Comparison of ENCODE assay signal across 9 cellular contexts in the genomic region with DNA sequence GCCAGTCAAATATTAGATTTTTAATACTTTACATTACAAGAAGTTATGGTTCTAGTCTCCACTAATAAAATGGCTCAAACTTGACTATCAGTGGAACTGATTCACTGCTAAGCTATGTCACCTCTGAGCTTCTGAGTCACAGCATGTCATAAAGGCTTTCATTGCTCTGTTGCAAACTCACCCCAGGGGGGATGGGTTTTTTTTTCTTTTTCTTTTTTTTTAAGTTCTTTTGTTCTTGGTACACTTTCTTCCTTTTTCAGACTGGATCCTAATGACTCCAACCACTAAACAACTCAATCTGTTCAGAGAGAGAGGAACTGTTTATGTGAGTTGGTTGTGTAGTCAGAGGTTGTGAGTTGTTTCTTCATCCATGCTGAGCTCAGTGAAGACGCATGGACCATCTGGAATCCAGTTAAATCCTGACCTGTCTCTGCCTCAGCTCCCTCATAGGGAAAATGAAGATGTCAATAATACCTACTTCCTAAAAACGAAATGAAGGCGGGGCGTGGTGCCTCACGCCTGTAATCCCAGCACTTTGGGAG. TPM values are rescaled to one million over a fixed set of nuclear protein-coding genes. Genes with fewer than 3 reads are reported as not detected.
A peak's percentile ranks its signal among the peaks of the same experiment; 100 is the strongest.
DNase-seq lines count a peak whose midpoint lies in the region; ATAC-seq and TF ChIP-seq lines count a peak whose summit lies in the region.
"Had no signal": no experiment of that assay in that cellular context is flagged by ENCODE, and none has a peak within 500 bp of the region (broad histone marks: within the 10 kb centered on the region; RNA-seq: fewer than 3 reads in every experiment).

No MANE protein-coding gene starts in this region.

- H3K9me3 Mint-ChIP-seq in stimulated activated memory B cell treated with anti-CD40 and anti-IgM and Interleukin-4, amounts not matched to agents 10 μg/mL and 1 μg/mL and 100 μg/mL, for 72 hours, result no peaks in the 10 kb centered on the region
- H3K9me3 Mint-ChIP-seq: memory B cell had no signal

- H2AFZ ChIP-seq in PC-3 (ENCODE audit: low read length), result no peak overlapping the region
- no peak overlapping the region for H2AFZ ChIP-seq in fibroblast of lung (ENCODE audit: low read length)

- CTCF ChIA-PET in PC-3 (lab: Charles Lee), result interaction anchor here (2.1 kb wide), 1 partner anchor 11 kb away, joined by 7 read pairs; a partner anchor contains a TSS

- H3K36me3 Mint-ChIP-seq in stimulated activated memory B cell treated with anti-CD40 and anti-IgM and Interleukin-4, amounts not matched to agents 10 μg/mL and 1 μg/mL and 100 μg/mL, for 72 hours, result no peaks in the 10 kb centered on the region
- H3K36me3 Mint-ChIP-seq: memory B cell had no signal

- intact Hi-C loops in PC-3 (cut with micrococcal nuclease), result loop anchor here (1.0 to 2.0 kb wide), 2 partner anchors 11 to 34 kb away; a partner anchor contains a TSS
- intact Hi-C loops in psoas muscle (cut with DNase I), result no loop called here

- peaks cover 31% of the 10 kb centered on the region for H3F3A ChIP-seq in PC-3 (ENCODE audit: low read length, unreplicated experiment)

- DNase-seq in Daoy (ENCODE audit: low read depth) (peak; percentile 84), PC-3 (peak; percentile 94), fibroblast of lung (ENCODE audit: low read depth in 2 of 2) (peak; percentile 97), psoas muscle (no peak), NAMALWA (ENCODE audit: low spot score) (no peak), inferior parietal cortex (ENCODE audit: extremely low spot score) (no peak), NCI-H345 (lab: John Stamatoyannopoulos, UW) (no peak)

- H3K4me3 Mint-ChIP-seq in stimulated activated memory B cell treated with anti-CD40 and anti-IgM and Interleukin-4, amounts not matched to agents 10 μg/mL and 1 μg/mL and 100 μg/mL, for 72 hours, result no peak overlapping the region
- H3K4me3 Mint-ChIP-seq: memory B cell had no signal

- H3K27me3 ChIP-seq in PC-3 (ENCODE audit: low read length) (no peaks in the 10 kb centered on the region), fibroblast of lung (ENCODE audit: control insufficient read depth, insufficient read depth, low read length) (no peaks in the 10 kb centered on the region), psoas muscle (ENCODE audit: insufficient read depth in 3 of 3, low read length in 2 of 3) (no peaks in the 10 kb centered on the region)

- H3K9me3 ChIP-seq in PC-3 (ENCODE audit: low read length) (no peaks in the 10 kb centered on the region), fibroblast of lung (ENCODE audit: control insufficient read depth, insufficient read depth, low read depth, low read length) (no peaks in the 10 kb centered on the region), psoas muscle (no peaks in the 10 kb centered on the region)

- peak overlapping the region; percentile 99 for H3K27ac ChIP-seq in PC-3 (ENCODE audit: low read length)
- peak overlapping the region; percentile 93 for H3K27ac ChIP-seq in fibroblast of lung (ENCODE audit: insufficient read depth, low read length)
- H3K27ac ChIP-seq in psoas muscle, result peak overlapping the region; percentile 44

- H3K9ac ChIP-seq in PC-3 (ENCODE audit: low read length), result peak overlapping the region; percentile 57
- H3K9ac ChIP-seq in fibroblast of lung (ENCODE audit: insufficient read depth, low read length), result peak overlapping the region; percentile 25

- H3K27ac Mint-ChIP-seq in stimulated activated memory B cell treated with anti-CD40 and anti-IgM and Interleukin-4, amounts not matched to agents 10 μg/mL and 1 μg/mL and 100 μg/mL, for 72 hours, result no peak overlapping the region
- H3K27ac Mint-ChIP-seq: memory B cell had no signal

- H3K36me3 ChIP-seq in PC-3 (ENCODE audit: low read depth, low read length) (peaks cover 49% of the 10 kb centered on the region), fibroblast of lung (ENCODE audit: control insufficient read depth, insufficient read depth, low read length) (peaks cover 10% of the 10 kb centered on the region), psoas muscle (ENCODE audit: insufficient read depth in 1 of 2, low read depth in 1 of 2) (no peaks in the 10 kb centered on the region)

- no peak overlapping the region for H3K4me3 ChIP-seq in PC-3 (ENCODE audit: low read length)
- H3K4me3 ChIP-seq in fibroblast of lung (replicated peaks in 1 of 4; ENCODE audit: control extremely low read depth in 1 of 4, insufficient read depth in 1 of 4, low read depth in 3 of 4, low read length in 4 of 4), result no peak overlapping the region
- no peak overlapping the region for H3K4me3 ChIP-seq in psoas muscle

- BruUV-seq in PC-3 (replicated peaks; lab: Mats Ljungman, UMichigan), result TSS peak; percentile 44

- H3K4me2 ChIP-seq in PC-3 (ENCODE audit: low read length) (peak overlapping the region; percentile 41), fibroblast of lung (ENCODE audit: extremely low read depth, insufficient read depth, low read length) (no peak overlapping the region)

- H4K20me1 ChIP-seq in PC-3 (ENCODE audit: low read length), result no peaks in the 10 kb centered on the region
- no peaks in the 10 kb centered on the region for H4K20me1 ChIP-seq in fibroblast of lung (ENCODE audit: control insufficient read depth, extremely low read depth, insufficient read depth, low read length)

- H3K4me1 ChIP-seq in PC-3 (ENCODE audit: insufficient read depth, low read length), result peaks cover 89% of the 10 kb centered on the region
- H3K4me1 ChIP-seq in fibroblast of lung (ENCODE audit: control insufficient read depth, extremely low read depth, insufficient read depth, low read length), result peaks cover 72% of the 10 kb centered on the region
- H3K4me1 ChIP-seq in psoas muscle, result peaks cover 11% of the 10 kb centered on the region

- H3K4me1 Mint-ChIP-seq in stimulated activated memory B cell treated with anti-CD40 and anti-IgM and Interleukin-4, amounts not matched to agents 10 μg/mL and 1 μg/mL and 100 μg/mL, for 72 hours, result no peaks in the 10 kb centered on the region
- H3K4me1 Mint-ChIP-seq: memory B cell had no signal

- H3K9me2 ChIP-seq in PC-3 (replicated peaks; ENCODE audit: low read length), result no peaks in the 10 kb centered on the region

- H3K27me3 Mint-ChIP-seq in stimulated activated memory B cell treated with anti-CD40 and anti-IgM and Interleukin-4, amounts not matched to agents 10 μg/mL and 1 μg/mL and 100 μg/mL, for 72 hours, result no peaks in the 10 kb centered on the region
- H3K27me3 Mint-ChIP-seq: memory B cell had no signal

- POLR2A ChIA-PET in PC-3 (lab: Charles Lee; ENCODE audit: unreplicated experiment), result interaction anchor here (0.5 to 1.8 kb wide), 9 partner anchors 7 to 898 kb away, joined by 3 to 37 read pairs (median 4); a partner anchor contains a TSS

- ATAC-seq in PC-3 (peak; percentile 44), psoas muscle (peak; percentile 44 to 72 (median 64))
- no peak for ATAC-seq in stimulated activated memory B cell treated with anti-CD40 and anti-IgM and Interleukin-4, amounts not matched to agents 10 μg/mL and 1 μg/mL and 100 μg/mL, for 72 hours

- TF ChIP-seq CTCF in PC-3 (conservative IDR thresholded peaks at IDR 0.05; ENCODE audit: low read depth, low read length), result no peak
- no peak for TF ChIP-seq CTCF in fibroblast of lung (conservative IDR thresholded peaks at IDR 0.05 in 1 of 2, IDR thresholded peaks at IDR 0.05 in 1 of 2; ENCODE audit: low read depth in 1 of 2, low read length in 2 of 2)
- no peak for TF ChIP-seq CTCF in psoas muscle (IDR thresholded peaks at IDR 0.05)

- WGBS in psoas muscle, 3 donors, result 92 to 94% (median 94%) methylated on average over 5 of the region's 5 CpGs

- H3K79me2 ChIP-seq in PC-3 (ENCODE audit: low read length) (peaks cover 80% of the 10 kb centered on the region), fibroblast of lung (ENCODE audit: control insufficient read depth, insufficient read depth, low read length) (peaks cover 71% of the 10 kb centered on the region)

RNA-seq across cellular contexts. Expression of a gene that starts 11.0 kb away (rescaled TPM):
- total RNA-seq in Daoy (2014; rRNA removed; shearing (Covaris generic)), result 124 and 132 TPM in 2 replicates
- 174 and 189 TPM in 2 replicates for total RNA-seq in PC-3 (2014; rRNA removed)
- total RNA-seq in fibroblast of lung, result 161 and 298 TPM in 2 replicates
- 215 and 314 TPM in 2 replicates for polyA plus RNA-seq in fibroblast of lung
- polyA plus RNA-seq in fibroblast of lung (2012), result 184 and 340 TPM in 2 replicates
- polyA minus RNA-seq in fibroblast of lung (ENCODE audit: low replicate concordance), result 121 and 188 TPM in 2 replicates
- 1 to 10 TPM; 4.2 to 9.4 (median 5.8) TPM for total RNA-seq in psoas muscle
- 1 to 10 TPM in 2 of 3 donors, under 1 TPM in 1; 0.70 to 3.6 (median 2.1) TPM for polyA plus RNA-seq in psoas muscle

RNA-seq across cellular contexts. Expression of a gene that starts 25.2 kb away (rescaled TPM):
- 98.9 and 128 TPM in 2 replicates for total RNA-seq in Daoy (2014; rRNA removed; shearing (Covaris generic))
- total RNA-seq in PC-3 (2014; rRNA removed) (62.6 and 63.6 TPM in 2 replicates), fibroblast of lung (2.1 and 19.0 TPM in 2 replicates), psoas muscle (under 1 TPM in 2 of 4 donors, not detected in 2; 0.10 to 0.29 TPM)
- polyA plus RNA-seq in fibroblast of lung (16.1 and 51.6 TPM in 2 replicates), psoas muscle (under 1 TPM in 2 of 3 donors, not detected in 1; 0.16 to 0.25 TPM)
- polyA plus RNA-seq in fibroblast of lung (2012), result 10.1 and 35.8 TPM in 2 replicates
- polyA minus RNA-seq in fibroblast of lung (ENCODE audit: low replicate concordance), result 2.0 and 2.1 TPM in 2 replicates

Comparison
In these comparisons a context has a peak if more than half of its experiments do, and no peak if none do; other contexts are left out.
1. DNase-seq: peak in Daoy (single experiment), PC-3 (single experiment) and fibroblast of lung (2 of 2); none in psoas muscle (0 of 2), NAMALWA (single experiment), inferior parietal cortex (single experiment) and NCI-H345 (single experiment).
2. H3K27ac ChIP-seq: peak in every context shown above with its lines; median percentile 99 in PC-3; 93 in fibroblast of lung; 44 in psoas muscle.
3. RNA of a gene that starts 11.0 kb away (total RNA-seq): 161 to 298 TPM in fibroblast of lung, 174 to 189 TPM in PC-3 and 124 to 132 TPM in Daoy; 4.2 to 9.4 TPM in psoas muscle; every median in the first group is over 10 times any median in the second.